8 cellular contexts compared by ENCODE assay signal in the genomic region with DNA sequence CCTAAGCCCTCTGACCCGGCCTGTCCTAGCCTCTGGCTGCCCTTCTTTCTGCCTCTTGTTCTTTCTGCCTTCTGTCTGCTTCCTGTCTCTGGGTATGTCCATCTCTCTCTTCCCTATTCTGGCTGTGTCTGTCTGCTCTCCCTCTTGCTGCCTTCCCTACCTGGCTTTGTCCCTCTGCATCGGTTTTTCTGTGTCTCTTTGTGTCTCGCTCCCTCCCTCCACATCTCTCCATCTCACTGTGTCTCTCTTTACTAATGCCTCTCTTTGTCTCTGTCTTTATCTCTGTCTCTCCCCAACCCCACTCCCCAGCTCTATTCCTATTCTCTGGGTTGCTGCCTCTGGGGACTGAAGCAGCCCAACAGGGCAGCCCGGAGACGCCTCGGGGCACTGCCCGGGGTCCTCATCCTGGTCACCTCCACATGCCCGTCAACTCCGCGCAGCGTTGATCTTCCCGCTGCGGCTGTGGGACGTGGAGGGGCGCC. TPM values are rescaled to one million over a fixed set of nuclear protein-coding genes. Genes with fewer than 3 reads are reported as not detected.
DNase-seq lines count a peak whose midpoint lies in the region; ATAC-seq, FAIRE-seq and TF ChIP-seq lines count a peak whose summit lies in the region.

No MANE protein-coding gene starts in this region.

- no peaks in the 10 kb centered on the region for H3K9me3 Mint-ChIP-seq in activated B cell treated with CpG ODN at 0.5 μM for 24 hours

- H3K27me3 ChIP-seq in iPS-20b (ENCODE audit: insufficient read depth, low read length) (peaks cover 99% of the 10 kb centered on the region), tibial artery (peaks cover 7 to 57% of the 10 kb centered on the region in 2 donors)

- H3K27ac ChIP-seq in iPS-20b (ENCODE audit: low read length) (no peak overlapping the region), tibial artery (no peak overlapping the region)

- TF ChIP-seq CTCF in AG10803 (conservative IDR thresholded peaks at IDR 0.05; ENCODE audit: low read length) (no peak), activated B cell treated with CpG ODN at 0.5 μM for 24 hours (IDR thresholded peaks at IDR 0.05) (no peak), tibial artery (IDR thresholded peaks at IDR 0.05) (no peak)

- H3K4me1 ChIP-seq in iPS-20b (ENCODE audit: insufficient read depth, low read length) (peaks cover 12% of the 10 kb centered on the region; the same call in 1 of the 2 replicates), tibial artery (peaks cover 11 to 93% (median 85%) of the 10 kb centered on the region in 4 donors)

- H3K4me3 Mint-ChIP-seq in activated B cell treated with CpG ODN at 0.5 μM for 24 hours, result peak overlapping the region; percentile 89

- POLR2A ChIA-PET in activated B cell treated with CpG ODN at 0.5 μM for 24 hours (lab: Charles Lee), result interaction anchor here (0.7 to 9.0 kb wide), 7 partner anchors 13 to 523 kb away, joined by 3 to 268 read pairs (median 9); a partner anchor contains a TSS

- H3K4me3 ChIP-seq in AG10803 (ENCODE audit: low read length) (peak overlapping the region; percentile 86), iPS-20b (ENCODE audit: low read length) (peak overlapping the region; percentile 61; the same call in 1 of the 2 replicates), tibial artery (peak overlapping the region; percentile 47 to 60)

- ATAC-seq in GM21737 (IDR thresholded peaks at IDR 0.05; ENCODE audit: unreplicated experiment), result peak; percentile 1
- peak; percentile 0 for ATAC-seq in activated B cell treated with CpG ODN at 0.5 μM for 24 hours (ENCODE audit: low read depth)
- no peak for ATAC-seq in sciatic nerve

- intact Hi-C loops in activated B cell treated with CpG ODN at 0.5 μM for 24 hours (cut with micrococcal nuclease) (loop anchor here (1.0 to 10.0 kb wide), 7 partner anchors 10 to 605 kb away; a partner anchor contains a TSS), tibial artery (cut with DNase I; ENCODE audit: low total_unique reads) (loop anchor here (1.0 kb wide), 1 partner anchor 26 kb away; no protein-coding TSS in a partner anchor), sciatic nerve (cut with DNase I) (no loop called here)

- peak overlapping the region; percentile 74; the same call in 1 of the 2 replicates for H3K9ac ChIP-seq in iPS-20b (ENCODE audit: low read depth, low read length)

- no peaks in the 10 kb centered on the region; the same call in 1 of the 2 replicates for H3K9me3 ChIP-seq in iPS-20b (ENCODE audit: insufficient read depth, low read depth, low read length)
- H3K9me3 ChIP-seq in tibial artery, result no peaks in the 10 kb centered on the region

- no peak for DNase-seq in AG10803 (ENCODE audit: low read depth)
- no peak for DNase-seq in activated B cell treated with CpG ODN at 0.5 μM for 24 hours
- DNase-seq in tibial artery, result no peak
- DNase-seq in GM19239 (ENCODE audit: insufficient read length, low spot score), result no peak
- no peak for DNase-seq in sciatic nerve (ENCODE audit: low spot score)
- no peak for DNase-seq in hepatic stellate cell (ENCODE audit: low spot score)

- peaks cover 1% of the 10 kb centered on the region; the same call in 1 of the 2 replicates for H3K36me3 ChIP-seq in iPS-20b (ENCODE audit: insufficient read depth, low read depth, low read length)
- H3K36me3 ChIP-seq in tibial artery, result peaks cover 0 to 4% (median 0%) of the 10 kb centered on the region in 3 donors

- H3K27me3 Mint-ChIP-seq in activated B cell treated with CpG ODN at 0.5 μM for 24 hours, result peaks cover 8% of the 10 kb centered on the region

- CTCF ChIA-PET in activated B cell treated with CpG ODN at 0.5 μM for 24 hours (lab: Charles Lee), result interaction anchor here (1.0 to 20.9 kb wide), 6 partner anchors 10 to 219 kb away, joined by 3 to 390 read pairs (median 22); a partner anchor contains a TSS

- H3K36me3 Mint-ChIP-seq in activated B cell treated with CpG ODN at 0.5 μM for 24 hours (ENCODE audit: low read depth), result peaks cover 8% of the 10 kb centered on the region

- peak overlapping the region; percentile 90 for H3K27ac Mint-ChIP-seq in activated B cell treated with CpG ODN at 0.5 μM for 24 hours

- H3K4me1 Mint-ChIP-seq in activated B cell treated with CpG ODN at 0.5 μM for 24 hours, result peaks cover 91% of the 10 kb centered on the region

- no peak for FAIRE-seq in GM19239 (lab: Jason Lieb, UNC)

RNA-seq across cellular contexts. Expression of a gene that starts 10.1 kb away (rescaled TPM):
- total RNA-seq in activated B cell treated with CpG ODN at 0.5 μM for 24 hours (268 and 270 TPM in 2 replicates), sciatic nerve (41.9 TPM)

RNA-seq across cellular contexts. Expression of a gene that starts 11.4 kb away (rescaled TPM):
- total RNA-seq in activated B cell treated with CpG ODN at 0.5 μM for 24 hours (4.6 and 5.5 TPM in 2 replicates), sciatic nerve (1.9 TPM)

RNA-seq across cellular contexts. Expression of a gene that starts 23.0 kb away (rescaled TPM):
- 3.4 and 3.5 TPM in 2 replicates for total RNA-seq in activated B cell treated with CpG ODN at 0.5 μM for 24 hours
- total RNA-seq in sciatic nerve, result 0.27 TPM
